Comparison of ENCODE assay signal across 19 cellular contexts in the genomic region with DNA sequence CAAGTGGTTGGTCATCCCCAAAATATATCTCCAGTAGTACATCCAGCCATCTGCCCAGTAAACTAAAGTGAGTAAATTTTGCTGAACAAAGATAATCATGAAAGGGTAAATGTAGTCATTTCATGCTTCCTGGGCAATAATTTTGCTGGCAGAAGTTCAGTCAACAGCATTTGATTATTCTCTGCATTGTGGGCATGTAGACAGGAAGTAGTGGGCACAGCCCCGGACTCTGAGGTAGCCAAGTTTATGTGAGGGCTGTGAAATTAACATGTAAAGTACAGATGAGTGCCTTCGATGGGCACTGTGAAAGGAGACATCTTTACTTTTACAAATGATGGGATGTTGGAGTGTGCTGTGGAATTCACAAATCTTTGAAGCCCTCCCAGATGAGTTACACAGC.
"Had no signal": no experiment of that assay in that cellular context is flagged by ENCODE, and none has a peak within 500 bp of the region (broad histone marks: within the 10 kb centered on the region; RNA-seq: fewer than 3 reads in every experiment).

No MANE protein-coding gene starts in this region.

- H3K27me3 ChIP-seq: dorsolateral prefrontal cortex, gastroesophageal sphincter, right atrium auricular region, stomach, transverse colon had no signal

- H3K4me1 Mint-ChIP-seq: naive thymus-derived CD4-positive, alpha-beta T cell had no signal

- ATAC-seq: esophagus mucosa; gastroesophageal sphincter; left lobe of liver; naive thymus-derived CD4-positive, alpha-beta T cell had no signal

- H3K4me1 ChIP-seq: gastroesophageal sphincter, right atrium auricular region, stomach, transverse colon had no signal

- H3K4me3 ChIP-seq: dorsolateral prefrontal cortex, gastroesophageal sphincter, right atrium auricular region, stomach, thoracic aorta, transverse colon had no signal

- H3K27me3 Mint-ChIP-seq: naive thymus-derived CD4-positive, alpha-beta T cell had no signal

- H3K27ac ChIP-seq: dorsolateral prefrontal cortex, gastroesophageal sphincter, right atrium auricular region, stomach, thoracic aorta, transverse colon had no signal

- H3K36me3 Mint-ChIP-seq: naive thymus-derived CD4-positive, alpha-beta T cell had no signal

- H3K4me3 Mint-ChIP-seq: naive thymus-derived CD4-positive, alpha-beta T cell had no signal

- DNase-seq: cortex of kidney; dorsolateral prefrontal cortex; effector memory CD4-positive, alpha-beta T cell; glutamatergic neuron; islet precursor cell; mammary epithelial cell; naive thymus-derived CD4-positive, alpha-beta T cell; posterior cingulate gyrus; small intestine; stimulated activated CD4-positive, alpha-beta T cell treated with anti-CD3 and anti-CD28 coated beads, Interleukin-12 subunit alpha, Interleukin-12 subunit beta, amount 100 ng/mL, for 4 hours; stimulated activated naive CD4-positive, alpha-beta T cell; stomach; substantia nigra; transverse colon had no signal

- H3K27ac Mint-ChIP-seq: naive thymus-derived CD4-positive, alpha-beta T cell had no signal

- H3K36me3 ChIP-seq: gastroesophageal sphincter, right atrium auricular region, stomach, thoracic aorta, transverse colon had no signal

- H3K9me3 ChIP-seq: gastroesophageal sphincter, right atrium auricular region, stomach, thoracic aorta, transverse colon had no signal
